Comparison of ENCODE assay signal across 9 cellular contexts in genomic region chr5:134029156-134029555, GRCh38. TPM values are rescaled to one million over a fixed set of nuclear protein-coding genes. Genes with fewer than 3 reads are reported as not detected.
DNase-seq lines count a peak whose midpoint lies in the region; TF ChIP-seq lines count a peak whose summit lies in the region.
"Had no signal": no experiment of that assay in that cellular context is flagged by ENCODE, and none has a peak within 500 bp of the region (broad histone marks: within the 10 kb centered on the region; RNA-seq: fewer than 3 reads in every experiment).

No MANE protein-coding gene starts in this region.

- H3K36me3 Mint-ChIP-seq in activated naive CD8-positive, alpha-beta T cell treated with anti-CD3 and anti-CD28 coated beads for 36 hours, result no peaks in the 10 kb centered on the region

- H3K4me3 ChIP-seq in fibroblast of mammary gland (ENCODE audit: control insufficient read depth, low read depth, low read length), result no peak overlapping the region
- H3K4me3 ChIP-seq in spleen, result no peak overlapping the region

- no peaks in the 10 kb centered on the region for H3K9me3 ChIP-seq in spleen

- H3K4me1 ChIP-seq in spleen, result no peaks in the 10 kb centered on the region

- no peak for TF ChIP-seq POLR2A in spleen (IDR thresholded peaks at IDR 0.05)

- peaks cover 0 to 8% (median 0%) of the 10 kb centered on the region in 7 donors for H3K27me3 ChIP-seq in spleen (replicated peaks in 1 of 7)

- H3K4me3 Mint-ChIP-seq in activated naive CD8-positive, alpha-beta T cell treated with anti-CD3 and anti-CD28 coated beads for 36 hours, result no peak overlapping the region

- no peaks in the 10 kb centered on the region for H3K4me1 Mint-ChIP-seq in activated naive CD8-positive, alpha-beta T cell treated with anti-CD3 and anti-CD28 coated beads for 36 hours

- no peaks in the 10 kb centered on the region for H3K9me3 Mint-ChIP-seq in activated naive CD8-positive, alpha-beta T cell treated with anti-CD3 and anti-CD28 coated beads for 36 hours

- intact Hi-C loops in spleen (cut with DNase I; ENCODE audit: low total_unique reads), result no loop called here

- DNase-seq in HCEC 1CT (peak; percentile 99), RWPE1 (ENCODE audit: low spot score) (peak; percentile 65), fibroblast of mammary gland (ENCODE audit: low read depth) (peak; percentile 99), spleen (peak; percentile 13), DMS 273 treated with DMSO at 0.1 percent for 48 hours (lab: John Stamatoyannopoulos, UW) (no peak), AML-193 (lab: John Stamatoyannopoulos, UW) (no peak)
- DNase-seq in activated naive CD8-positive, alpha-beta T cell treated with anti-CD3 and anti-CD28 coated beads for 36 hours, result no peak
- DNase-seq: NCI-H82; stimulated activated naive CD8-positive, alpha-beta T cell treated with anti-CD3 and anti-CD28 coated beads, Interleukin-15, Interleukin-2, amounts not matched to agents 100 U/mL and 50 U/mL, for 24 hours had no signal

- H3K36me3 ChIP-seq in spleen, result no peaks in the 10 kb centered on the region

- WGBS in spleen, 5 donors, result 71 to 93% (median 89%) methylated on average over 1 to 2 of the region's 2 CpGs

- POLR2A ChIA-PET in RWPE1 (lab: Yijun Ruan, JAX; ENCODE audit: low non-redundant PET), result no interaction called here

- CTCF ChIA-PET in RWPE1 (lab: Yijun Ruan, JAX), result no interaction called here

- no peaks in the 10 kb centered on the region for H3K27me3 Mint-ChIP-seq in activated naive CD8-positive, alpha-beta T cell treated with anti-CD3 and anti-CD28 coated beads for 36 hours

- H3K27ac Mint-ChIP-seq in activated naive CD8-positive, alpha-beta T cell treated with anti-CD3 and anti-CD28 coated beads for 36 hours, result no peak overlapping the region

- H3K27ac ChIP-seq in RWPE1 (no peak overlapping the region), spleen (no peak overlapping the region)

- TF ChIP-seq CTCF in RWPE1 (conservative IDR thresholded peaks at IDR 0.05; ENCODE audit: low read depth) (no peak), fibroblast of mammary gland (conservative IDR thresholded peaks at IDR 0.05; ENCODE audit: control insufficient read depth, insufficient read depth, low read depth, low read length) (no peak), spleen (IDR thresholded peaks at IDR 0.05 in 8 of 11, conservative IDR thresholded peaks at IDR 0.05 in 3 of 11) (no peak)

RNA-seq across cellular contexts. Expression of gene VDAC1, which starts 24.4 kb away (rescaled TPM):
- total RNA-seq in spleen, result 100 to 1,000 TPM in 1 of 7 donors, 10 to 100 TPM in 6; 69.2 to 100 (median 86.4) TPM
- 10 to 100 TPM; 53.3 to 84.0 (median 76.2) TPM for polyA plus RNA-seq in spleen
- 100 to 1,000 TPM; 539 to 540 TPM for total RNA-seq in activated naive CD8-positive, alpha-beta T cell treated with anti-CD3 and anti-CD28 coated beads for 36 hours

Comparison
In these comparisons a context has a peak if more than half of its experiments do, and no peak if none do; other contexts are left out.
1. DNase-seq: peak in HCEC 1CT (single experiment), RWPE1 (single experiment), fibroblast of mammary gland (single experiment) and spleen (single experiment); none in DMS 273 treated with DMSO at 0.1 percent for 48 hours (single experiment), activated naive CD8-positive, alpha-beta T cell treated with anti-CD3 and anti-CD28 coated beads for 36 hours (single experiment) and AML-193 (0 of 2).
2. RNA of gene VDAC1, which starts 24.4 kb away (total RNA-seq): 539 to 540 TPM in activated naive CD8-positive, alpha-beta T cell treated with anti-CD3 and anti-CD28 coated beads for 36 hours; 69.2 to 100 TPM in spleen; every median in the first group is over 4 times any median in the second.